Comparison of ENCODE assay signal across 1 cellular context in genomic region chr7:104883718-104884452, GRCh38.
TF ChIP-seq lines count a peak whose summit lies in the region.

No MANE protein-coding gene starts in this region.

TF ChIP-seq in IMR-90, 13 proteins besides CTCF, POLR2A, EP300 and RAD21 (continued from another document):
- TF ChIP-seq, protein P1, sequence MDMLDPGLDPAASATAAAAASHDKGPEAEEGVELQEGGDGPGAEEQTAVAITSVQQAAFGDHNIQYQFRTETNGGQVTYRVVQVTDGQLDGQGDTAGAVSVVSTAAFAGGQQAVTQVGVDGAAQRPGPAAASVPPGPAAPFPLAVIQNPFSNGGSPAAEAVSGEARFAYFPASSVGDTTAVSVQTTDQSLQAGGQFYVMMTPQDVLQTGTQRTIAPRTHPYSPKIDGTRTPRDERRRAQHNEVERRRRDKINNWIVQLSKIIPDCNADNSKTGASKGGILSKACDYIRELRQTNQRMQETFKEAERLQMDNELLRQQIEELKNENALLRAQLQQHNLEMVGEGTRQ (IDR thresholded peaks at IDR 0.05; ENCODE audit: low read depth, low read length), result peak; percentile 55; the same call in 1 of the 2 replicates
- TF ChIP-seq SMC3 (IDR thresholded peaks at IDR 0.05; ENCODE audit: low read depth, low read length), result peak; percentile 86
- no peak for TF ChIP-seq RCOR1 (IDR thresholded peaks at IDR 0.05; ENCODE audit: insufficient replicate concordance, low read length)
